ENCODE assay signal across 8 cellular contexts in the genomic region with DNA sequence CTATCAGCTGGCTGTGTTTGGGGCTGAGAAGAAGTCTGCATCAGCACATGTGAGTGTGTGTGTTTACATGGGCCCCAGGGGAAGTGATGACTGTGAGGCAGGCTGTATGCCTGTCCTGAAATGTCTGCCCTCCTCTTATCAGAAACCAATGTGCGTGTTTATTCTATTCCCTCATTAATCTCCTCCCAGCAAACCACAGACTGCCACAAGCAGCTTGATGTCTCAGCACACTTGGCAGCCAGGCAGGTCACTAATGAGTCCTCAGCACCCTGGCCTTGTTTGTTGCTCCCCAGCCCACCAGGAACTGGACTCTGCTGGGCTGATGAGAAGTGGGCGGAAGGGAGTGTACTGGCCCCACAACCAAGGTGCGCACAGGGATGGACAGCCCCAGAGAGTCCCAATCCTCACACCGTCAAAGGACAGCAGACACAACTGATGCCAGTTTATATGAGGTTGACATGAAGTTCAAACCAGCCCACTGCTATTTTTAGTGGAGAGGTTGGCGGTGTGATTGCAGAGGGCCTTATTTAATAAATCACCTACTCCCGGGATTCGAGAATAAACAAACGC.
DNase-seq lines count a peak whose midpoint lies in the region; ATAC-seq and TF ChIP-seq lines count a peak whose summit lies in the region.

No MANE protein-coding gene starts in this region.

- H4K8ac ChIP-seq in mesenchymal stem cell (ENCODE audit: low read length), result peak overlapping the region; percentile 75

- H3K9ac ChIP-seq in mesenchymal stem cell (ENCODE audit: low read length), result no peak overlapping the region

- H3K4me3 Mint-ChIP-seq in Calu3 (ENCODE audit: low read depth, unreplicated experiment), result no peak overlapping the region
- H3K4me3 Mint-ChIP-seq in activated CD4-positive, alpha-beta memory T cell treated with anti-CD3 and anti-CD28 coated beads, Interleukin-2, amount 10 ng/mL, durations not matched to agents 7 days and 5 days, result no peak overlapping the region

- no peaks in the 10 kb centered on the region for H3K79me1 ChIP-seq in mesenchymal stem cell (replicated peaks; ENCODE audit: low read length, poor library complexity, severe bottlenecking)

- no peak overlapping the region for H3K23ac ChIP-seq in mesenchymal stem cell (ENCODE audit: low read length in 2 of 2)

- no peak for ATAC-seq in HG02970 (IDR thresholded peaks at IDR 0.05; ENCODE audit: low FRiP score, unreplicated experiment)
- ATAC-seq in HG02642 (IDR thresholded peaks at IDR 0.05; ENCODE audit: poor library complexity, unreplicated experiment), result no peak

- H2AFZ ChIP-seq in mesenchymal stem cell (ENCODE audit: low read depth, low read length), result no peak overlapping the region

- no peaks in the 10 kb centered on the region for H3K9me3 Mint-ChIP-seq in Calu3 (ENCODE audit: low read depth, unreplicated experiment)
- peaks cover 3% of the 10 kb centered on the region for H3K9me3 Mint-ChIP-seq in activated CD4-positive, alpha-beta memory T cell treated with anti-CD3 and anti-CD28 coated beads, Interleukin-2, amount 10 ng/mL, durations not matched to agents 7 days and 5 days

- H3K36me3 ChIP-seq in mesenchymal stem cell (ENCODE audit: control insufficient read depth in 1 of 2, insufficient read depth in 2 of 2, low read depth in 1 of 2, low read length in 2 of 2) (no peaks in the 10 kb centered on the region), spleen (no peaks in the 10 kb centered on the region), vagina (no peaks in the 10 kb centered on the region)

- intact Hi-C loops in Calu3 (cut with micrococcal nuclease; ENCODE audit: unreplicated experiment), result no loop called here
- intact Hi-C loops in spleen (cut with DNase I; ENCODE audit: low total_unique reads), result no loop called here
- intact Hi-C loops in vagina (cut with DNase I), result no loop called here

- no peaks in the 10 kb centered on the region for H3K4me1 Mint-ChIP-seq in Calu3 (ENCODE audit: low read depth, unreplicated experiment)
- H3K4me1 Mint-ChIP-seq in activated CD4-positive, alpha-beta memory T cell treated with anti-CD3 and anti-CD28 coated beads, Interleukin-2, amount 10 ng/mL, durations not matched to agents 7 days and 5 days, result peaks cover 9% of the 10 kb centered on the region

- no peak overlapping the region for H2BK12ac ChIP-seq in mesenchymal stem cell (ENCODE audit: low read length in 2 of 2)

- H3K27ac ChIP-seq in mesenchymal stem cell (ENCODE audit: low read length, poor library complexity, severe bottlenecking) (no peak overlapping the region), spleen (peak overlapping the region in 2 of 8 donors; percentile 32 to 49), vagina (no peak overlapping the region)

- H3K4me2 ChIP-seq in mesenchymal stem cell (ENCODE audit: low read length, poor library complexity, severe bottlenecking), result no peak overlapping the region

- H3K18ac ChIP-seq in mesenchymal stem cell (ENCODE audit: low read depth in 1 of 2, low read length in 2 of 2), result peak overlapping the region; percentile 54 to 82

- no peak overlapping the region for H2AK5ac ChIP-seq in mesenchymal stem cell (ENCODE audit: low read length, severe bottlenecking)

- no peak overlapping the region for H3K14ac ChIP-seq in mesenchymal stem cell (ENCODE audit: low read length in 2 of 2)

- H3K4me3 ChIP-seq in mesenchymal stem cell (ENCODE audit: insufficient read depth in 1 of 2, low read depth in 1 of 2, low read length in 2 of 2), result no peak overlapping the region
- no peak overlapping the region for H3K4me3 ChIP-seq in spleen
- no peak overlapping the region for H3K4me3 ChIP-seq in vagina

- no peaks in the 10 kb centered on the region for H3K27me3 Mint-ChIP-seq in Calu3 (ENCODE audit: unreplicated experiment)
- peaks cover 6% of the 10 kb centered on the region for H3K27me3 Mint-ChIP-seq in activated CD4-positive, alpha-beta memory T cell treated with anti-CD3 and anti-CD28 coated beads, Interleukin-2, amount 10 ng/mL, durations not matched to agents 7 days and 5 days

- H3K36me3 Mint-ChIP-seq in Calu3 (ENCODE audit: insufficient read depth, unreplicated experiment), result no peaks in the 10 kb centered on the region
- H3K36me3 Mint-ChIP-seq in activated CD4-positive, alpha-beta memory T cell treated with anti-CD3 and anti-CD28 coated beads, Interleukin-2, amount 10 ng/mL, durations not matched to agents 7 days and 5 days (ENCODE audit: low read depth), result peaks cover 2% of the 10 kb centered on the region

- no peaks in the 10 kb centered on the region for H3K9me3 ChIP-seq in mesenchymal stem cell (ENCODE audit: control insufficient read depth, low read length)
- H3K9me3 ChIP-seq in spleen, result no peaks in the 10 kb centered on the region
- no peaks in the 10 kb centered on the region for H3K9me3 ChIP-seq in vagina

- POLR2A ChIA-PET in activated CD4-positive, alpha-beta memory T cell treated with anti-CD3 and anti-CD28 coated beads, Interleukin-2, amount 10 ng/mL, durations not matched to agents 7 days and 5 days (lab: Charles Lee), result interaction anchor here (0.6 to 1.5 kb wide), 5 partner anchors 13 to 110 kb away, joined by 3 to 4 read pairs (median 3); no protein-coding TSS in a partner anchor

- peaks cover 2% of the 10 kb centered on the region for H3K4me1 ChIP-seq in mesenchymal stem cell (ENCODE audit: control insufficient read depth, insufficient read depth, low read depth, low read length)
- H3K4me1 ChIP-seq in spleen, result peaks cover 0 to 13% (median 3%) of the 10 kb centered on the region in 6 donors
- H3K4me1 ChIP-seq in vagina, result no peaks in the 10 kb centered on the region

- DNase-seq in Calu3, result peak; percentile 2
- DNase-seq in M059J (ENCODE audit: low read depth), result peak; percentile 99
- DNase-seq in activated CD4-positive, alpha-beta memory T cell treated with anti-CD3 and anti-CD28 coated beads, Interleukin-2, amount 10 ng/mL, durations not matched to agents 7 days and 5 days, result no peak
- peak; percentile 91 for DNase-seq in mesenchymal stem cell
- DNase-seq in spleen, result no peak
- DNase-seq in vagina (ENCODE audit: extremely low spot score in 2 of 2), result no peak

- TF ChIP-seq CTCF in Calu3 (IDR thresholded peaks at IDR 0.05; ENCODE audit: unreplicated experiment) (no peak), spleen (IDR thresholded peaks at IDR 0.05 in 8 of 11, conservative IDR thresholded peaks at IDR 0.05 in 3 of 11) (no peak), vagina (IDR thresholded peaks at IDR 0.05) (no peak)

- no peak overlapping the region for H3K27ac Mint-ChIP-seq in Calu3 (ENCODE audit: unreplicated experiment)
- peak overlapping the region; percentile 24 for H3K27ac Mint-ChIP-seq in activated CD4-positive, alpha-beta memory T cell treated with anti-CD3 and anti-CD28 coated beads, Interleukin-2, amount 10 ng/mL, durations not matched to agents 7 days and 5 days

- no peak overlapping the region for H3K4ac ChIP-seq in mesenchymal stem cell (ENCODE audit: low read depth in 1 of 2, low read length in 2 of 2)

- H2BK5ac ChIP-seq in mesenchymal stem cell (ENCODE audit: low read depth, low read length, poor library complexity, severe bottlenecking), result no peak overlapping the region

- H2BK15ac ChIP-seq in mesenchymal stem cell (ENCODE audit: low read depth, poor library complexity, severe bottlenecking), result no peak overlapping the region

- no peak overlapping the region for H2BK120ac ChIP-seq in mesenchymal stem cell (ENCODE audit: low read depth, low read length)

- BruUV-seq in Calu3 (replicated peaks; lab: Mats Ljungman, UMichigan), result no TSS peak

- WGBS in mesenchymal stem cell, result 32% methylated on average over 7 of the region's 8 CpGs
- 60 to 80% (median 71%) methylated on average over 8 of the region's 8 CpGs for WGBS in spleen, 5 donors

- no peak for TF ChIP-seq POLR2A in spleen (IDR thresholded peaks at IDR 0.05)
- no peak for TF ChIP-seq POLR2A in vagina (IDR thresholded peaks at IDR 0.05)

- peak overlapping the region; percentile 83 for H4K91ac ChIP-seq in mesenchymal stem cell (ENCODE audit: low read length)

- H3K27me3 ChIP-seq in mesenchymal stem cell (ENCODE audit: control insufficient read depth in 1 of 2, insufficient read depth in 1 of 2, low read length in 2 of 2) (peaks cover 0 to 13% of the 10 kb centered on the region in 2 experiments), spleen (replicated peaks in 1 of 7) (no peaks in the 10 kb centered on the region), vagina (no peaks in the 10 kb centered on the region)

- CTCF ChIA-PET in Calu3 (lab: Charles Lee), result no interaction called here
- CTCF ChIA-PET in activated CD4-positive, alpha-beta memory T cell treated with anti-CD3 and anti-CD28 coated beads, Interleukin-2, amount 10 ng/mL, durations not matched to agents 7 days and 5 days (lab: Charles Lee), result interaction anchor here (1.3 to 1.6 kb wide), 3 partner anchors 14 to 41 kb away, joined by 3 to 4 read pairs (median 3); no protein-coding TSS in a partner anchor

Comparison
In these comparisons a context has a peak if more than half of its experiments do, and no peak if none do; other contexts are left out.
1. DNase-seq: peak in Calu3 (single experiment), M059J (single experiment) and mesenchymal stem cell (single experiment); none in activated CD4-positive, alpha-beta memory T cell treated with anti-CD3 and anti-CD28 coated beads, Interleukin-2, amount 10 ng/mL, durations not matched to agents 7 days and 5 days (single experiment), spleen (single experiment) and vagina (0 of 2).